2 cellular contexts compared by ENCODE assay signal in the genomic region with DNA sequence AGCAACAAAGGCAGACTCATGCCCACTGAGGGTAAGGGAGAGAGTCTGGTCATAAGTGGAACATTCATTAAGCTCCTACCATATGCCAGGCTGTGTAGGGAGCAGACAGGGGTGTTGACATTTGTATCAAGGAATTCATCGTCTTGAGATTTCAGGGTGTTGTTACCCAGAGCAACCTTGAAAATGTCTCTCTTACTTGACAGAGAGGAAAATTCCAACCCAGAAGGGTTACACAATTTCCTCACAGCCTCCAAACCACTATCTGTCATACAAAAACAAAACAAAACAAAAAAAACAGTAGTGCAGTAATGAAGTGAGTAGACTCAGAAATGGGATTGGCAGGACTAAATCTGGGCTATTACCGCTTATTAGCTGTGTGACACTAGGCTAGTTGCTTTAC.
A peak's percentile ranks its signal among the peaks of the same experiment; 100 is the strongest.
TF ChIP-seq lines count a peak whose summit lies in the region.

No MANE protein-coding gene starts in this region.

TF ChIP-seq in IMR-90, 13 proteins besides CTCF, POLR2A, EP300 and RAD21:
- TF ChIP-seq, protein P1, sequence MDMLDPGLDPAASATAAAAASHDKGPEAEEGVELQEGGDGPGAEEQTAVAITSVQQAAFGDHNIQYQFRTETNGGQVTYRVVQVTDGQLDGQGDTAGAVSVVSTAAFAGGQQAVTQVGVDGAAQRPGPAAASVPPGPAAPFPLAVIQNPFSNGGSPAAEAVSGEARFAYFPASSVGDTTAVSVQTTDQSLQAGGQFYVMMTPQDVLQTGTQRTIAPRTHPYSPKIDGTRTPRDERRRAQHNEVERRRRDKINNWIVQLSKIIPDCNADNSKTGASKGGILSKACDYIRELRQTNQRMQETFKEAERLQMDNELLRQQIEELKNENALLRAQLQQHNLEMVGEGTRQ (IDR thresholded peaks at IDR 0.05; ENCODE audit: low read depth, low read length) = no peak
- TF ChIP-seq CEBPB (IDR thresholded peaks at IDR 0.05; ENCODE audit: low read depth, low read length) = peak; percentile 75
TF ChIP-seq in IMR-90: peak in this region for 1.

TF ChIP-seq in K562, 482 proteins besides CTCF, POLR2A, EP300 and RAD21:
- TF ChIP-seq RBM25 (IDR thresholded peaks at IDR 0.05; ENCODE audit: low read depth, low read length, severe bottlenecking) (peak; percentile 76), HSF4 (CRISPR knock-in tag; IDR thresholded peaks at IDR 0.05; ENCODE audit: borderline replicate concordance) (no peak), CEBPG (CRISPR knock-in tag; IDR thresholded peaks at IDR 0.05) (no peak), CEBPG (tag; conservative IDR thresholded peaks at IDR 0.05 in 1 of 2, IDR thresholded peaks at IDR 0.05 in 1 of 2) (no peak), CLOCK (CRISPR knock-in tag; IDR thresholded peaks at IDR 0.05; ENCODE audit: borderline replicate concordance) (no peak), SRSF1 (IDR thresholded peaks at IDR 0.05; ENCODE audit: low read depth, low read length) (no peak)
